Comparison of ENCODE assay signal across 8 cellular contexts in the genomic region with DNA sequence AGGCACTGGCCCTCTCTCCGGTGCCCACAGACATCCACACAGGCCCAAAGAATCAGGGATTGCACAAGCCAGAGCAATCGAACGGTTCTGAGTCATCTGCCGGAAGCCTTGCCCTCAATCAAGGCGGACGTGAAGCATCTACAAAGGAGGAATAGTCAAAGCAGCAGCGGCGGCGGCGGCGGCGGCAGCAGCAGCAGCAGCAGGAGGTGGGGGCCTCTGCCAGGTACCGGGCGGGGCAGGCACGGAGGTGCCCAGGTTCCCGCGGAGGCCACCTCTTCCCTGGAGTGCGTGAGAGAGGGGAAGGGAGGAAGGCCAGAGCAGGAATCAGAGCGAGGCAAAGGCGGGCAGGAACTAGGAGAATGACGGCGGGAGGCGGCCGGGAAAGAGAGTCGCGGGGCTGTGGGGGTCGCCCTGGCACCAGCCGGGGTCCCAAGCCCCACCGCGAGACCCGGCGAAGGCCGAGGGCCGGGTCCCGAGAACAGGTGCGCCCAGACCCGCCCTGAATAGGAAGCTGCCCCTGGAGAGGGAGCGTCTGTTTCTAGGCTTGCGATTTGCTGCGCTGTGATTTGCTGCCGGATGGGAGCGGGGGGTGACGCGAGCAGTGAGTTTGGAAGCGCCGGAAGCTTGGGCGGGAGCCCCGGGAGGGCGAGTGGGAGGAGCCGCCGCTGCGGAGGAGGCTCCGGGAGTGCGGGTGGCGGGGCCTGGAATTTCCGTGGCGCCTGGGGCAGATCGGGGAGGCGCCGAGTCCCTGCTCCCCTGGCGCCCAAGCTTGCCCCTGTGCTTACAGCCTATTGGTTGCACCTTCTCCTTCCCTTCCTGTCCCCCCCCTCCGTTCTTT. TPM values are rescaled to one million over a fixed set of nuclear protein-coding genes. Genes with fewer than 3 reads are reported as not detected.
DNase-seq lines count a peak whose midpoint lies in the region; ATAC-seq and TF ChIP-seq lines count a peak whose summit lies in the region.

Gene SERPINB8, plus strand, starts transcription at position 117 of the 838 bp plus-strand sequence. CDS start 8,228 bp downstream, outside the sequence.

- no peaks in the 10 kb centered on the region for H3K27me3 ChIP-seq in kidney epithelial cell (ENCODE audit: control insufficient read depth, insufficient read depth, low read length)

- H3K4me3 ChIP-seq in kidney epithelial cell (ENCODE audit: low read depth, low read length), result peak within 1 kb of the TSS; percentile 66

- DNase-seq in A172 (ENCODE audit: low spot score) (peak; percentile 84), NCI-H2196 treated with DMSO at 0.1 percent for 48 hours (lab: John Stamatoyannopoulos, UW; ENCODE audit: unreplicated experiment) (peak; percentile 94), cerebellum (ENCODE audit: low spot score) (peak; percentile 93), kidney epithelial cell (ENCODE audit: low read depth) (peak; percentile 81)
- peak; percentile 66 to 75 for DNase-seq in activated CD4-positive, alpha-beta T cell treated with anti-CD3 and anti-CD28 coated beads for 24 hours (ENCODE audit: low read depth in 2 of 2)
- DNase-seq in stimulated activated CD4-positive, alpha-beta T cell treated with anti-CD3 and anti-CD28 coated beads, Interleukin-15, amount 100 ng/mL, for 24 hours, result peak; percentile 90

- peak; percentile 89 for ATAC-seq in GM18868 (IDR thresholded peaks at IDR 0.05; ENCODE audit: unreplicated experiment)
- ATAC-seq in HG03108 (IDR thresholded peaks at IDR 0.05; ENCODE audit: unreplicated experiment), result peak; percentile 92

- no peak for TF ChIP-seq CTCF in kidney epithelial cell (IDR thresholded peaks at IDR 0.05; ENCODE audit: insufficient read depth, low read length, poor library complexity, severe bottlenecking)

- H3K36me3 ChIP-seq in kidney epithelial cell (ENCODE audit: control insufficient read depth, insufficient read depth, low read length), result no peaks in the 10 kb centered on the region

RNA-seq across cellular contexts. Expression of gene SERPINB8, which starts in this region (rescaled TPM):
- total RNA-seq in A172 (2014; rRNA removed; shearing (Covaris generic)), result 3.3 and 10.9 TPM in 2 replicates
- total RNA-seq in cerebellum, result 1.5 TPM
- total RNA-seq in kidney epithelial cell, result 22.5 and 23.6 TPM in 2 replicates

Comparison
In these comparisons a context has a peak if more than half of its experiments do, and no peak if none do; other contexts are left out.
1. Peak in every context shown above with its lines: DNase-seq, ATAC-seq and H3K4me3 ChIP-seq.